Comparison of ENCODE assay signal across 14 cellular contexts in the genomic region with DNA sequence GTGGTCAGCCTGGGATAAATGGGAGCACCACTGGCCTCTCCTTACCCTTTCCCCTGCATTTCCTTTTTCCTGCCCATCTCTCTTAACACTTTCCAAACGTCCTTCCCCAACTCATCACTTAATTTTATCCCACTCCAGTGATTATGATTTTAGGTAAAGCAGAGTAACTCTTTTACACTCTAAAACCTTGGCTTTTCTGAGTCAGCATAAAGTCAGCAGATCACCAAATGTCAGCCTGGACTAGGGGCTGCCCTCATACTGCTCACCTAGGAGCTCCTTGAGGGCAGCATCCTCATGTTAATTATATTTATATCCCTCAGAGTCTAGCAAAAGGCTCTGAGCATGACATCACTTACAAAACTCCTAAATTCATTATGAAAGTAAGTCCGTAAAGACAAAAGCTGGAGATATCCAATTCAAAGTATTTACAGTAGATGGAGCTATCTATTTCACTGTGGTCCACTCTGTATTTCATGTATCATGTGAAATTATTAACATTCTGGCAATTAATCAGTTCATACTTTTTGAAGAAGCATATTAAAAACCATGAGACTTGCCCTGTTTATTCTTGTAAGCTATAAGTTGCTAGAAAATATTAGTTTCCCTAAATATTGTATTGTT. TPM values are rescaled to one million over a fixed set of nuclear protein-coding genes. Genes with fewer than 3 reads are reported as not detected.
A peak's percentile ranks its signal among the peaks of the same experiment; 100 is the strongest.
DNase-seq lines count a peak whose midpoint lies in the region; ATAC-seq and TF ChIP-seq lines count a peak whose summit lies in the region.
"Had no signal": no experiment of that assay in that cellular context is flagged by ENCODE, and none has a peak within 500 bp of the region (broad histone marks: within the 10 kb centered on the region; RNA-seq: fewer than 3 reads in every experiment).

No MANE protein-coding gene starts in this region.

- no peak for TF ChIP-seq POLR2A in GM18505 (IDR thresholded peaks at IDR 0.05; ENCODE audit: borderline replicate concordance, extremely low read depth, insufficient read depth, insufficient read length)

- peaks cover 13 to 15% of the 10 kb centered on the region in 2 donors for H3K4me1 Mint-ChIP-seq in natural killer cell treated with Interleukin-12 subunit alpha and Interleukin-12 subunit beta and Interleukin-15 and Interleukin-18, amount 100 ng/mL, for 72 hours (ENCODE audit: low read depth in 2 of 2)
- H3K4me1 Mint-ChIP-seq in natural killer cell = peaks cover 8 to 9% of the 10 kb centered on the region in 2 donors
- H3K4me1 Mint-ChIP-seq: H9 had no signal

- DNase-seq in natural killer cell treated with Interleukin-12 subunit alpha and Interleukin-12 subunit beta and Interleukin-15 and Interleukin-18, amount 100 ng/mL, for 72 hours (ENCODE audit: low spot score) = no peak
- DNase-seq in natural killer cell (no peak), cardiac fibroblast (ENCODE audit: low read depth in 2 of 2) (peak; percentile 49 to 60), left lobe of liver (ENCODE audit: low spot score) (no peak), NCI-H226 (no peak), NCI-H2081 treated with DMSO at 0.1 percent for 48 hours (lab: John Stamatoyannopoulos, UW) (no peak), NCI-H1048 (lab: John Stamatoyannopoulos, UW) (no peak)
- DNase-seq: activated CD4-positive, alpha-beta T cell treated with anti-CD3 and anti-CD28 coated beads, Interleukin-2, amount 50 U/mL, for 4 hours; activated naive CD4-positive, alpha-beta T cell; DMS79; H9; NCI-H748 treated with DMSO at 0.1 percent for 48 hours had no signal

- peak overlapping the region in 1 of 2 donors; percentile 11 for H3K27ac Mint-ChIP-seq in natural killer cell treated with Interleukin-12 subunit alpha and Interleukin-12 subunit beta and Interleukin-15 and Interleukin-18, amount 100 ng/mL, for 72 hours
- H3K27ac Mint-ChIP-seq in natural killer cell = no peak overlapping the region
- H3K27ac Mint-ChIP-seq: H9 had no signal

- intact Hi-C loops in natural killer cell (cut with micrococcal nuclease) = no loop called here

- no peaks in the 10 kb centered on the region for H3K9me3 Mint-ChIP-seq in natural killer cell treated with Interleukin-12 subunit alpha and Interleukin-12 subunit beta and Interleukin-15 and Interleukin-18, amount 100 ng/mL, for 72 hours
- H3K9me3 Mint-ChIP-seq in natural killer cell = no peaks in the 10 kb centered on the region
- H3K9me3 Mint-ChIP-seq: H9 had no signal

- peak overlapping the region; percentile 54 for H3K4me3 Mint-ChIP-seq in natural killer cell treated with Interleukin-12 subunit alpha and Interleukin-12 subunit beta and Interleukin-15 and Interleukin-18, amount 100 ng/mL, for 72 hours
- no peak overlapping the region for H3K4me3 Mint-ChIP-seq in natural killer cell
- H3K4me3 Mint-ChIP-seq: H9 had no signal

- H3K4me3 ChIP-seq in cardiac fibroblast (replicated peaks in 1 of 2; ENCODE audit: low read depth in 2 of 2, low read length in 2 of 2) = no peak overlapping the region
- H3K4me3 ChIP-seq: vagina had no signal

- no peaks in the 10 kb centered on the region for H3K36me3 Mint-ChIP-seq in natural killer cell treated with Interleukin-12 subunit alpha and Interleukin-12 subunit beta and Interleukin-15 and Interleukin-18, amount 100 ng/mL, for 72 hours
- no peaks in the 10 kb centered on the region for H3K36me3 Mint-ChIP-seq in natural killer cell

- TF ChIP-seq CTCF in natural killer cell (IDR thresholded peaks at IDR 0.05) (no peak), cardiac fibroblast (IDR thresholded peaks at IDR 0.05; ENCODE audit: low read depth, low read length) (peak; percentile 20)

- H3K27me3 Mint-ChIP-seq in natural killer cell treated with Interleukin-12 subunit alpha and Interleukin-12 subunit beta and Interleukin-15 and Interleukin-18, amount 100 ng/mL, for 72 hours = peaks cover 0 to 2% of the 10 kb centered on the region in 2 donors
- H3K27me3 Mint-ChIP-seq in natural killer cell (ENCODE audit: low read depth in 2 of 2) = no peaks in the 10 kb centered on the region

- ATAC-seq in natural killer cell treated with Interleukin-12 subunit alpha and Interleukin-12 subunit beta and Interleukin-15 and Interleukin-18, amount 100 ng/mL, for 72 hours = peak in 1 of 2 donors; percentile 20
- ATAC-seq in natural killer cell = no peak
- ATAC-seq in left lobe of liver = peak; percentile 67
- ATAC-seq in GM18505 (IDR thresholded peaks at IDR 0.05; ENCODE audit: unreplicated experiment) = no peak

RNA-seq across cellular contexts. Expression of gene DICER1, which starts 17.0 kb away (rescaled TPM):
- total RNA-seq in natural killer cell treated with Interleukin-12 subunit alpha and Interleukin-12 subunit beta and Interleukin-15 and Interleukin-18, amount 100 ng/mL, for 72 hours = 100 to 1,000 TPM; 104 to 115 TPM
- total RNA-seq in natural killer cell = 10 to 100 TPM; 47.7 to 59.3 (median 52.9) TPM
- total RNA-seq in left lobe of liver = 35.2 TPM

Comparison
In these comparisons a context has a peak if more than half of its experiments do, and no peak if none do; other contexts are left out.
1. DNase-seq: peak in cardiac fibroblast (2 of 2); none in natural killer cell treated with Interleukin-12 subunit alpha and Interleukin-12 subunit beta and Interleukin-15 and Interleukin-18, amount 100 ng/mL, for 72 hours (single experiment), natural killer cell (single experiment), left lobe of liver (single experiment), NCI-H226 (single experiment), NCI-H2081 treated with DMSO at 0.1 percent for 48 hours (single experiment) and NCI-H1048 (single experiment).